1 cellular context compared by ENCODE assay signal in genomic region chr6:161254126-161254753, GRCh38.
A peak's percentile ranks its signal among the peaks of the same experiment; 100 is the strongest.
TF ChIP-seq lines count a peak whose summit lies in the region.

No MANE protein-coding gene starts in this region.

TF ChIP-seq in K562, 482 proteins besides CTCF, POLR2A, EP300 and RAD21 (continued from another document and continues in another):
- TF ChIP-seq MIER1 (IDR thresholded peaks at IDR 0.05; ENCODE audit: low read depth) = no peak
- TF ChIP-seq TAL1 (IDR thresholded peaks at IDR 0.05) = no peak
- TF ChIP-seq HMGN3 (IDR thresholded peaks at IDR 0.05; ENCODE audit: borderline replicate concordance, extremely low read depth, insufficient read length, low read depth, low read length) = no peak
- no peak for TF ChIP-seq MAFG (tag; conservative IDR thresholded peaks at IDR 0.05)
- TF ChIP-seq GATAD2A (IDR thresholded peaks at IDR 0.05) = no peak
- no peak for TF ChIP-seq PTBP1 (IDR thresholded peaks at IDR 0.05; ENCODE audit: low read depth, low read length)
- TF ChIP-seq ILF3 (IDR thresholded peaks at IDR 0.05; ENCODE audit: borderline replicate concordance) = no peak
- no peak for TF ChIP-seq NCOA2 (IDR thresholded peaks at IDR 0.05; ENCODE audit: partially characterized antibody in 2 of 2)
- TF ChIP-seq HMBOX1 (IDR thresholded peaks at IDR 0.05) = no peak
- no peak for TF ChIP-seq ZBTB7A (IDR thresholded peaks at IDR 0.05; ENCODE audit: borderline replicate concordance, control insufficient read depth, low read depth, low read length)
- TF ChIP-seq ZNF584 (CRISPR knock-in tag; IDR thresholded peaks at IDR 0.05; ENCODE audit: low read depth) = no peak
- TF ChIP-seq PKNOX1 (IDR thresholded peaks at IDR 0.05) = peak; percentile 53; the same call in 1 of the 2 replicates
- TF ChIP-seq ATF4 (CRISPR knock-in tag; IDR thresholded peaks at IDR 0.05) = no peak
- TF ChIP-seq RBM22 (IDR thresholded peaks at IDR 0.05; ENCODE audit: low read depth, low read length, poor library complexity, severe bottlenecking) = no peak
- TF ChIP-seq SP1 (CRISPR knock-in tag; IDR thresholded peaks at IDR 0.05) = no peak
- no peak for TF ChIP-seq NFATC3 (IDR thresholded peaks at IDR 0.05)
- TF ChIP-seq GABPB2 (CRISPR knock-in tag; conservative IDR thresholded peaks at IDR 0.05) = no peak
- no peak for TF ChIP-seq ELF4 (CRISPR knock-in tag; IDR thresholded peaks at IDR 0.05)
- no peak for TF ChIP-seq MCM2 (IDR thresholded peaks at IDR 0.05; ENCODE audit: low read depth)
- no peak for TF ChIP-seq MAFF (IDR thresholded peaks at IDR 0.05; ENCODE audit: low read length)
- no peak for TF ChIP-seq GTF2B (IDR thresholded peaks at IDR 0.05; ENCODE audit: extremely low read depth, insufficient read length)
- no peak for TF ChIP-seq SAFB2 (IDR thresholded peaks at IDR 0.05; ENCODE audit: borderline replicate concordance, low read depth, low read length, severe bottlenecking)
- TF ChIP-seq GATAD2B (IDR thresholded peaks at IDR 0.05; ENCODE audit: borderline replicate concordance) = no peak
- 0 out of 2 replicates have a peak, but pooled peaks have one; percentile 41 for TF ChIP-seq ZNF644 (tag; IDR thresholded peaks at IDR 0.05; ENCODE audit: low read depth)
- no peak for TF ChIP-seq ZBTB49 (CRISPR knock-in tag; IDR thresholded peaks at IDR 0.05; ENCODE audit: borderline replicate concordance)
- no peak for TF ChIP-seq SMARCA4 (IDR thresholded peaks at IDR 0.05)
- TF ChIP-seq MCM5 (IDR thresholded peaks at IDR 0.05; ENCODE audit: low read depth) = no peak
- TF ChIP-seq ZMIZ1 (IDR thresholded peaks at IDR 0.05; ENCODE audit: low read depth in 2 of 2, low read length in 2 of 2) = no peak
- TF ChIP-seq ARHGAP35 (IDR thresholded peaks at IDR 0.05; ENCODE audit: partially characterized antibody) = no peak
- peak; percentile 34; the same call in 1 of the 2 replicates for TF ChIP-seq ZNF324 (CRISPR knock-in tag; IDR thresholded peaks at IDR 0.05)
- TF ChIP-seq MBD2 (IDR thresholded peaks at IDR 0.05; ENCODE audit: borderline replicate concordance, low read depth) = no peak
- peak; percentile 98 for TF ChIP-seq CHD4 (IDR thresholded peaks at IDR 0.05; ENCODE audit: insufficient read depth, insufficient replicate concordance, low read depth, low read length, poor library complexity, severe bottlenecking)
- TF ChIP-seq CREB3 (tag; conservative IDR thresholded peaks at IDR 0.05; ENCODE audit: low read depth) = no peak
- TF ChIP-seq SRSF9 (IDR thresholded peaks at IDR 0.05; ENCODE audit: borderline replicate concordance, low read depth, low read length) = no peak
- TF ChIP-seq ZNF695 (CRISPR knock-in tag; IDR thresholded peaks at IDR 0.05) = no peak
- TF ChIP-seq VEZF1 (CRISPR knock-in tag; IDR thresholded peaks at IDR 0.05) = no peak
- no peak for TF ChIP-seq CBX5 (IDR thresholded peaks at IDR 0.05; ENCODE audit: borderline replicate concordance, low read depth)
